ENCODE assay signal across 8 cellular contexts in the genomic region with DNA sequence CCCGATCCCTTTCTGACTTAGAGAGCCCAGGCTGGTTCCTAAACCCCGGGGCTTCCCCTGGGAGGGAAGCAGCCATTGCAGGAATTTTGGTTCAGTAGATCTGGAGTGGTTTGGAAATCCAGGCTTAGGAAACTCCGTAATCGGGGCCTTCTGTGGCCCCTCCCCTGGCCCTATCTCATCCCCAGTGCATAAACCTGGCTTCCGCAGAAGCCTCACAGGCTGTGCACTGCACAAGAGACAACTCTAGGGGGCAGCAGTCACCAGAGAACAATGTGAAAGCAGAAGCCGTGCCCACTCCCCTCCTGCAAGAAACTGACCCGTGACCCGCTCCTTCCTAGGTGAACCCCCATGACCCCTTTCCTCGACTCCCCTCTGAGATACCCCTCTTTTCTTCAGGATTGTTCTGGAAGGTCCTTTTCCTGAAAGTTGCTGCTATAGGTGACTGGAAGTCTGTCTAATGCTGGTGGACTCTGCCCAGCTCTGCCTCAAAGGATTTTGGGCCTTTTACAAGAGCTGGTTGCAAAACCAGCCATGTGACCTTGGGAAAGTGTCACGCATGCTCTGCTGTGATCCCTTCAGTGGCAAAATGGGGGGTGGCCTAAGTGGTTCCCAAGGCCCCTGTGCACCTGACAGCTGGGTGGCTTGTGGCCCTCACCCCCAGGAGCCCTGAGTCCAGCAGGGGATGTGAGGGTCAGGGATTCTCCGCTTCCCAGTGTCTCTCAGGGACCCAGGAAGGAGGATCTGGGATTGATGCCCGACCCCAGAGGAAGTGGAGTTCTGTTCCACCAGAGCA. TPM values are rescaled to one million over a fixed set of nuclear protein-coding genes. Genes with fewer than 3 reads are reported as not detected.
DNase-seq lines count a peak whose midpoint lies in the region; ATAC-seq and TF ChIP-seq lines count a peak whose summit lies in the region.

No MANE protein-coding gene starts in this region.

- peak overlapping the region; percentile 57 for H2AFZ ChIP-seq in KMS-11 (ENCODE audit: low read depth)

- no peaks in the 10 kb centered on the region for H3K9me3 Mint-ChIP-seq in CD4-positive, alpha-beta T cell
- H3K9me3 Mint-ChIP-seq in activated CD4-positive, alpha-beta T cell treated with anti-CD3 and anti-CD28 coated beads, Interleukin-2, amount 10 ng/mL, durations not matched to agents 24 days and 14 days, result no peaks in the 10 kb centered on the region
- no peaks in the 10 kb centered on the region for H3K9me3 Mint-ChIP-seq in effector memory CD8-positive, alpha-beta T cell

- intact Hi-C loops in CD4-positive, alpha-beta T cell (cut with DNase I, micrococcal nuclease), result loop anchor here in 1 of 2 experiments (1.0 kb wide), 1 partner anchor 40 kb away; no protein-coding TSS in a partner anchor
- intact Hi-C loops in activated CD4-positive, alpha-beta T cell treated with anti-CD3 and anti-CD28 coated beads, Interleukin-2, amount 10 ng/mL, durations not matched to agents 24 days and 14 days (cut with micrococcal nuclease), result loop anchor here (1.0 to 5.0 kb wide), 2 partner anchors 24 to 40 kb away; no protein-coding TSS in a partner anchor

- peak; percentile 59 for TF ChIP-seq CTCF in CD4-positive, alpha-beta T cell (IDR thresholded peaks at IDR 0.05)
- peak; percentile 54 for TF ChIP-seq CTCF in KMS-11 (conservative IDR thresholded peaks at IDR 0.05; ENCODE audit: low read depth, low read length)

- H3K27me3 ChIP-seq in CD4-positive, alpha-beta T cell (ENCODE audit: control insufficient read depth, insufficient read depth, low read length), result peaks cover 4% of the 10 kb centered on the region
- no peaks in the 10 kb centered on the region for H3K27me3 ChIP-seq in KMS-11 (ENCODE audit: insufficient read depth, low read depth)

- H3K36me3 ChIP-seq in KMS-11 (ENCODE audit: insufficient read depth), result no peaks in the 10 kb centered on the region

- H3K79me2 ChIP-seq in KMS-11 (ENCODE audit: insufficient read depth, low read depth), result no peaks in the 10 kb centered on the region

- no peak overlapping the region for H3K27ac ChIP-seq in CD4-positive, alpha-beta T cell (ENCODE audit: low read depth, low read length)
- no peak overlapping the region for H3K27ac ChIP-seq in KMS-11

- no peak overlapping the region for H3K9ac ChIP-seq in KMS-11

- peak in 9 of 10 experiments; percentile 16 to 38 (median 28) for DNase-seq in CD4-positive, alpha-beta T cell
- peak; percentile 89 for DNase-seq in activated CD4-positive, alpha-beta T cell treated with anti-CD3 and anti-CD28 coated beads, Interleukin-2, amount 10 ng/mL, durations not matched to agents 24 days and 14 days
- DNase-seq in effector memory CD8-positive, alpha-beta T cell, result peak; percentile 25 to 34 (median 27)
- peak; percentile 57 for DNase-seq in medulla oblongata (ENCODE audit: extremely low spot score)
- DNase-seq in stimulated activated naive CD4-positive, alpha-beta T cell (lab: John Stamatoyannopoulos, UW), result peak; percentile 5 to 44 (median 27)
- DNase-seq in GM03348 (ENCODE audit: low spot score), result no peak

- peaks cover 6% of the 10 kb centered on the region for H3K4me1 Mint-ChIP-seq in CD4-positive, alpha-beta T cell (ENCODE audit: low read depth)
- H3K4me1 Mint-ChIP-seq in activated CD4-positive, alpha-beta T cell treated with anti-CD3 and anti-CD28 coated beads, Interleukin-2, amount 10 ng/mL, durations not matched to agents 24 days and 14 days, result peaks cover 10% of the 10 kb centered on the region
- H3K4me1 Mint-ChIP-seq in effector memory CD8-positive, alpha-beta T cell (ENCODE audit: low read depth in 2 of 2), result peaks cover 4 to 14% of the 10 kb centered on the region in 2 donors

- no peaks in the 10 kb centered on the region for H3K36me3 Mint-ChIP-seq in CD4-positive, alpha-beta T cell (ENCODE audit: low read depth)
- H3K36me3 Mint-ChIP-seq in activated CD4-positive, alpha-beta T cell treated with anti-CD3 and anti-CD28 coated beads, Interleukin-2, amount 10 ng/mL, durations not matched to agents 24 days and 14 days (ENCODE audit: low read depth), result no peaks in the 10 kb centered on the region
- H3K36me3 Mint-ChIP-seq in effector memory CD8-positive, alpha-beta T cell (ENCODE audit: insufficient read depth), result no peaks in the 10 kb centered on the region

- H3K27me3 Mint-ChIP-seq in CD4-positive, alpha-beta T cell, result peaks cover 42% of the 10 kb centered on the region
- H3K27me3 Mint-ChIP-seq in activated CD4-positive, alpha-beta T cell treated with anti-CD3 and anti-CD28 coated beads, Interleukin-2, amount 10 ng/mL, durations not matched to agents 24 days and 14 days, result peaks cover 17% of the 10 kb centered on the region
- H3K27me3 Mint-ChIP-seq in effector memory CD8-positive, alpha-beta T cell, result peaks cover 45 to 68% of the 10 kb centered on the region in 2 donors

- POLR2A ChIA-PET in CD4-positive, alpha-beta T cell (lab: Charles Lee), result interaction anchor here (1.6 kb wide), 1 partner anchor 12 kb away, joined by 3 read pairs; no protein-coding TSS in a partner anchor

- no peak overlapping the region for H3K4me3 ChIP-seq in KMS-11 (IDR thresholded peaks at IDR 0.05; ENCODE audit: insufficient read depth, low read depth, low read length)

- peak; percentile 93 for ATAC-seq in CD4-positive, alpha-beta T cell (ENCODE audit: poor library complexity)
- ATAC-seq in effector memory CD8-positive, alpha-beta T cell (replicated peaks), result peak; percentile 78
- no peak for ATAC-seq in GM21786 (IDR thresholded peaks at IDR 0.05; ENCODE audit: unreplicated experiment)

- H3K4me2 ChIP-seq in KMS-11, result peak overlapping the region; percentile 42; the same call in 1 of the 2 replicates

- CTCF ChIA-PET in CD4-positive, alpha-beta T cell (lab: Charles Lee), result interaction anchor here (0.8 to 1.4 kb wide), 4 partner anchors 25 to 102 kb away, joined by 3 read pairs; a partner anchor contains a TSS

- no peaks in the 10 kb centered on the region for H4K20me1 ChIP-seq in KMS-11 (ENCODE audit: insufficient read depth)

- H3K4me3 Mint-ChIP-seq in CD4-positive, alpha-beta T cell, result peak overlapping the region; percentile 87
- H3K4me3 Mint-ChIP-seq in activated CD4-positive, alpha-beta T cell treated with anti-CD3 and anti-CD28 coated beads, Interleukin-2, amount 10 ng/mL, durations not matched to agents 24 days and 14 days, result peak overlapping the region; percentile 80
- H3K4me3 Mint-ChIP-seq in effector memory CD8-positive, alpha-beta T cell, result peak overlapping the region; percentile 75

- no peak overlapping the region for H3K27ac Mint-ChIP-seq in CD4-positive, alpha-beta T cell
- no peak overlapping the region for H3K27ac Mint-ChIP-seq in activated CD4-positive, alpha-beta T cell treated with anti-CD3 and anti-CD28 coated beads, Interleukin-2, amount 10 ng/mL, durations not matched to agents 24 days and 14 days
- no peak overlapping the region for H3K27ac Mint-ChIP-seq in effector memory CD8-positive, alpha-beta T cell

- H3K4me1 ChIP-seq in KMS-11 (ENCODE audit: low read depth, poor library complexity, severe bottlenecking), result no peaks in the 10 kb centered on the region

- no peaks in the 10 kb centered on the region for H3K9me3 ChIP-seq in CD4-positive, alpha-beta T cell (ENCODE audit: control insufficient read depth, low read length)

RNA-seq across cellular contexts. Expression of a gene that starts 14.4 kb away (rescaled TPM):
- under 1 TPM in 1 of 2 experiments, not detected in 1; 0.06 TPM for total RNA-seq in CD4-positive, alpha-beta T cell
- not detected in 2 replicates for total RNA-seq in activated CD4-positive, alpha-beta T cell treated with anti-CD3 and anti-CD28 coated beads, Interleukin-2, amount 10 ng/mL, durations not matched to agents 24 days and 14 days

RNA-seq across cellular contexts. Expression of a gene that starts 22.0 kb away (rescaled TPM):
- not detected for total RNA-seq in CD4-positive, alpha-beta T cell
- total RNA-seq in activated CD4-positive, alpha-beta T cell treated with anti-CD3 and anti-CD28 coated beads, Interleukin-2, amount 10 ng/mL, durations not matched to agents 24 days and 14 days, result not detected in 2 replicates
